In the genomic region with DNA sequence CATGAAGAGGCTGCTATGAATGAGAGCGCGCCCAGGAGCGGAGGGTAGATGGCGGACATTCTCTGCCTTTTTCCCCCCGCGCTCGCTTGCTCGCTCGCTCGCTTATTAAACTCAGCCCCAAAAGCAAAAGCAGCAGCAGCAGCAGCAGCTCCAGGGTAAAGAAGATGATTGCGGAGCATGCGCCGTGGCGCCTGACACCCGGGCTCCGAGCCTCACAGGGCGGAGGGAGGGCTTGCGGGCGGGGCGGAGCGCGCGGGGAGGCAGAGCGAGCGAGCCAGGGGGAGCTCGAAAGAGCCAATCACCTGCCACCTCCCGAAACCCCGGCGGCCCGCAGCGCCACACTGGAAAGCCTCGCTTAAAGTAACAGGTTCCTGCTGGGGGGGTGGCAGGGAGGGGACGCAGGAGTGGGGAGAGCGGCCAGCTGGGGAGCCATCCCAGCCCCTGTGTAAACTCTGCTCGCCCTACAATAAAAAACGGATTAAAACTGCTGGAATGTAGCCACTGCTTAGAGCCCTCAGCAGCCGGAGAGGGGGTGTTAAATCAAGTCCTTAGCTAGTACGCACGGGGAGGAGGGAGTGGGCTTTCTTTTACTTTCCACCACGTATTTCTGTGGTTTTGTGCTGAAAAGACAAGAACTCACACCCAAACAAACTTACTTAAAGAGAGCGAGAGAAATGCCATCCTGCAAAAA, we compare ENCODE assay signal across 1 cellular context.
TF ChIP-seq lines count a peak whose summit lies in the region.

Gene MLLT3 (minus strand): TSS at position 170 of the 691 bp plus-strand sequence.

TF ChIP-seq in H1, 55 proteins besides CTCF, POLR2A, EP300 and RAD21:
- TF ChIP-seq USF2 (IDR thresholded peaks at IDR 0.05; ENCODE audit: low read length) (no peak), CTBP2 (IDR thresholded peaks at IDR 0.05; ENCODE audit: borderline replicate concordance, insufficient read depth, insufficient read length, low read length) (no peak), GABPA (IDR thresholded peaks at IDR 0.05; ENCODE audit: borderline replicate concordance, insufficient read depth, low read length) (no peak), TAF1 (IDR thresholded peaks at IDR 0.05; ENCODE audit: low read depth, low read length) (0 out of 2 replicates have a peak, but pooled peaks have one; percentile 44), SIRT6 (IDR thresholded peaks at IDR 0.05; ENCODE audit: low read length) (no peak), SUZ12 (IDR thresholded peaks at IDR 0.05; ENCODE audit: low read length) (no peak), MAFK (IDR thresholded peaks at IDR 0.05; ENCODE audit: low read depth, low read length) (no peak), CREB1 (IDR thresholded peaks at IDR 0.05) (0 out of 2 replicates have a peak, but pooled peaks have one; percentile 6), CHD2 (IDR thresholded peaks at IDR 0.05; ENCODE audit: low read length) (no peak), SP4 (IDR thresholded peaks at IDR 0.05; ENCODE audit: low read length) (no peak), SIN3A (conservative IDR thresholded peaks at IDR 0.05 in 1 of 2, IDR thresholded peaks at IDR 0.05 in 1 of 2; ENCODE audit: low read depth in 1 of 2, low read length in 2 of 2) (no peak; a peak in 1 of 4 replicates), E2F6 (IDR thresholded peaks at IDR 0.05) (0 out of 2 replicates have a peak, but pooled peaks have one; percentile 13), BCL11A (IDR thresholded peaks at IDR 0.05; ENCODE audit: low read depth in 2 of 2, low read length in 2 of 2) (no peak), YY1 (IDR thresholded peaks at IDR 0.05; ENCODE audit: low read depth, low read length) (0 out of 2 replicates have a peak, but pooled peaks have one; percentile 42), RBBP5 (IDR thresholded peaks at IDR 0.05; ENCODE audit: borderline replicate concordance, low read depth, low read length) (peak; percentile 73; the same call in 1 of the 2 replicates), SAP30 (IDR thresholded peaks at IDR 0.05; ENCODE audit: insufficient read depth, insufficient replicate concordance, low read length) (no peak), MAX (IDR thresholded peaks at IDR 0.05) (no peak), RFX5 (IDR thresholded peaks at IDR 0.05; ENCODE audit: borderline replicate concordance, low read depth, low read length) (no peak), SP1 (IDR thresholded peaks at IDR 0.05; ENCODE audit: low read depth, low read length) (no peak), JUND (IDR thresholded peaks at IDR 0.05; ENCODE audit: low read length) (no peak), SIX5 (IDR thresholded peaks at IDR 0.05; ENCODE audit: low read depth, low read length) (no peak), ASH2L (IDR thresholded peaks at IDR 0.05; ENCODE audit: low read length) (peak; percentile 59), JUN (IDR thresholded peaks at IDR 0.05; ENCODE audit: low read depth, low read length) (no peak), PHF8 (conservative IDR thresholded peaks at IDR 0.05; ENCODE audit: low read depth, low read length) (peak; percentile 49; the same call in 1 of the 2 replicates), CEBPB (IDR thresholded peaks at IDR 0.05; ENCODE audit: low read depth, low read length) (no peak), NANOG (IDR thresholded peaks at IDR 0.05; ENCODE audit: insufficient read depth, low read depth, low read length, poor library complexity, severe bottlenecking) (no peak), BACH1 (IDR thresholded peaks at IDR 0.05; ENCODE audit: low read length) (no peak), EZH2 (IDR thresholded peaks at IDR 0.05; ENCODE audit: low read depth, low read length, severe bottlenecking) (no peak), ATF2 (IDR thresholded peaks at IDR 0.05; ENCODE audit: low read length) (no peak), KDM1A (IDR thresholded peaks at IDR 0.05; ENCODE audit: borderline replicate concordance, low read length) (no peak), SP2 (IDR thresholded peaks at IDR 0.05; ENCODE audit: low read length) (no peak), BRCA1 (IDR thresholded peaks at IDR 0.05; ENCODE audit: low read depth, low read length) (no peak), ZNF274 (IDR thresholded peaks at IDR 0.05; ENCODE audit: borderline replicate concordance, extremely low read depth, low read length) (no peak), CBX5 (IDR thresholded peaks at IDR 0.05; ENCODE audit: low read depth, low read length) (no peak), TCF12 (IDR thresholded peaks at IDR 0.05; ENCODE audit: low read depth, low read length) (peak; percentile 25; the same call in 1 of the 2 replicates), GTF2F1 (IDR thresholded peaks at IDR 0.05; ENCODE audit: borderline replicate concordance, low read depth, low read length) (no peak), CBX8 (IDR thresholded peaks at IDR 0.05; ENCODE audit: borderline replicate concordance, low read depth, low read length) (no peak), RNF2 (IDR thresholded peaks at IDR 0.05; ENCODE audit: borderline replicate concordance, low read depth, low read length, missing control alignments, poor library complexity, severe bottlenecking) (no peak), EGR1 (IDR thresholded peaks at IDR 0.05; ENCODE audit: borderline replicate concordance, low read depth, low read length) (no peak), CHD1 (IDR thresholded peaks at IDR 0.05; ENCODE audit: low read depth, low read length) (no peak), HDAC2 (IDR thresholded peaks at IDR 0.05; ENCODE audit: borderline replicate concordance in 1 of 2, low read depth in 2 of 2, low read length in 2 of 2) (no peak), KDM5A (IDR thresholded peaks at IDR 0.05; ENCODE audit: low read length) (no peak), POLR2AphosphoS5 (IDR thresholded peaks at IDR 0.05; ENCODE audit: low read depth, low read length) (no peak), TEAD4 (IDR thresholded peaks at IDR 0.05; ENCODE audit: low read depth, low read length) (peak; percentile 74), TAF7 (optimal IDR thresholded peaks at IDR 0.05; ENCODE audit: borderline replicate concordance, low read depth, low read length) (no peak), HDAC6 (IDR thresholded peaks at IDR 0.05; ENCODE audit: low read depth, low read length) (no peak), TBP (IDR thresholded peaks at IDR 0.05; ENCODE audit: low read depth, low read length) (peak; percentile 25; the same call in 1 of the 2 replicates), FOSL1 (IDR thresholded peaks at IDR 0.05; ENCODE audit: insufficient read depth, low read depth, low read length) (no peak), NRF1 (IDR thresholded peaks at IDR 0.05; ENCODE audit: low read depth, low read length) (peak; percentile 73), RXRA (IDR thresholded peaks at IDR 0.05; ENCODE audit: insufficient read depth, low read depth, low read length) (no peak), CHD7 (IDR thresholded peaks at IDR 0.05; ENCODE audit: insufficient replicate concordance, low read length) (no peak), SRF (IDR thresholded peaks at IDR 0.05; ENCODE audit: low read depth, low read length) (no peak), POU5F1 (IDR thresholded peaks at IDR 0.05; ENCODE audit: low read depth, low read length) (no peak), KDM4A (IDR thresholded peaks at IDR 0.05; ENCODE audit: low read depth, low read length, severe bottlenecking) (peak; percentile 9)
- TF ChIP-seq, protein P1, sequence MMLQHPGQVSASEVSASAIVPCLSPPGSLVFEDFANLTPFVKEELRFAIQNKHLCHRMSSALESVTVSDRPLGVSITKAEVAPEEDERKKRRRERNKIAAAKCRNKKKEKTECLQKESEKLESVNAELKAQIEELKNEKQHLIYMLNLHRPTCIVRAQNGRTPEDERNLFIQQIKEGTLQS (IDR thresholded peaks at IDR 0.05; ENCODE audit: insufficient read depth, low read depth, low read length), result no peak
